ENCODE assay signal across 13 cellular contexts in the genomic region with DNA sequence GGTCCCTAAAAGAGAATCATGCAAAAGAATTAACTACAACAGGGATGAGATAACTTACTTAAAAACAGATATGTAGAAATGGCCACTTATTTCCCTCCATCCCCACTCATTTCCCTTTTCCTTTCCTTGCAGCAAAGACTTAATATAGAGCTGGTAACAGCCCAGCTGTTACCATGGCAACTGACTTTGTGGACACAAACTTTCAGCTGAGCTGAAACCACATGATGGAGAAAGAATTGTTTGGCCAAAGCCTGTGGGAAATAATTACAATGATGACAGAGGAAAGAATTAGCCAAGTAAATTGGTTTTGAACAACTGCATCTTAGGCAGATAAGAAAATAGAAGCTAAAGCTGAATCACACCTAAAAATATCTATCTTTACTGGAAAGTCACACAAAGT.
DNase-seq lines count a peak whose midpoint lies in the region; ATAC-seq, FAIRE-seq and TF ChIP-seq lines count a peak whose summit lies in the region.
"Had no signal": no experiment of that assay in that cellular context is flagged by ENCODE, and none has a peak within 500 bp of the region (broad histone marks: within the 10 kb centered on the region; RNA-seq: fewer than 3 reads in every experiment).

No MANE protein-coding gene starts in this region.

- H3K79me2 ChIP-seq in astrocyte (ENCODE audit: insufficient read depth, low read length): no peaks in the 10 kb centered on the region

- H3K27me3 Mint-ChIP-seq in astrocyte (ENCODE audit: low read depth, unreplicated experiment): no peaks in the 10 kb centered on the region

- TF ChIP-seq CTCF in astrocyte (IDR thresholded peaks at IDR 0.05; ENCODE audit: insufficient read depth, low read depth, low read length) (no peak), thoracic aorta (IDR thresholded peaks at IDR 0.05) (no peak)

- no peaks in the 10 kb centered on the region for H4K20me1 ChIP-seq in astrocyte (ENCODE audit: insufficient read depth, low read length)

- H2AFZ ChIP-seq in astrocyte (ENCODE audit: low read depth, low read length): no peak overlapping the region

- H3K4me3 ChIP-seq in astrocyte (ENCODE audit: insufficient read depth, low read depth, low read length) (no peak overlapping the region), thoracic aorta (no peak overlapping the region)
- H3K4me3 ChIP-seq: tibial artery had no signal

- H3K9me3 ChIP-seq in astrocyte (ENCODE audit: insufficient read depth, low read depth, low read length) (no peaks in the 10 kb centered on the region), thoracic aorta (no peaks in the 10 kb centered on the region)
- H3K9me3 ChIP-seq: tibial artery had no signal

- peaks cover 7% of the 10 kb centered on the region for H3K4me1 ChIP-seq in astrocyte (ENCODE audit: insufficient read depth, low read length)
- peaks cover 16 to 29% of the 10 kb centered on the region in 2 donors for H3K4me1 ChIP-seq in thoracic aorta (ENCODE audit: control insufficient read depth in 1 of 2, low read depth in 2 of 2)

- H3K36me3 ChIP-seq in astrocyte (ENCODE audit: insufficient read depth, low read length) (no peaks in the 10 kb centered on the region), thoracic aorta (no peaks in the 10 kb centered on the region)
- H3K36me3 ChIP-seq: tibial artery had no signal

- H3K27ac ChIP-seq in astrocyte (ENCODE audit: low read depth, low read length): peak overlapping the region; percentile 77
- H3K27ac ChIP-seq in thoracic aorta: peak overlapping the region in 1 of 2 donors; percentile 24
- H3K27ac ChIP-seq: tibial artery, VCaP had no signal

- H3K4me1 Mint-ChIP-seq in astrocyte (ENCODE audit: low read depth, unreplicated experiment): peaks cover 39% of the 10 kb centered on the region

- H3K36me3 Mint-ChIP-seq in astrocyte (ENCODE audit: low read depth, unreplicated experiment): no peaks in the 10 kb centered on the region

- peak overlapping the region; percentile 97 for H3K27ac Mint-ChIP-seq in astrocyte (ENCODE audit: unreplicated experiment)

- H3K9me3 Mint-ChIP-seq in astrocyte (ENCODE audit: unreplicated experiment): no peaks in the 10 kb centered on the region

- H3K27me3 ChIP-seq in astrocyte (ENCODE audit: insufficient read depth, low read length): no peaks in the 10 kb centered on the region
- H3K27me3 ChIP-seq in thoracic aorta (replicated peaks; ENCODE audit: insufficient read depth): no peaks in the 10 kb centered on the region
- H3K27me3 ChIP-seq: tibial artery had no signal

- peak; percentile 24 for DNase-seq in NCI-H146 (lab: John Stamatoyannopoulos, UW)
- DNase-seq in NCI-H146 treated with DMSO at 0.1 percent for 48 hours (lab: John Stamatoyannopoulos, UW; ENCODE audit: unreplicated experiment): no peak
- peak; percentile 93 for DNase-seq in astrocyte (ENCODE audit: low read depth)
- peak; percentile 67 for DNase-seq in islet precursor cell
- peak; percentile 27 for DNase-seq in thoracic aorta (ENCODE audit: low spot score)
- no peak for DNase-seq in NCI-H2227 (lab: John Stamatoyannopoulos, UW; ENCODE audit: unreplicated experiment)
- no peak for DNase-seq in NAMALWA (ENCODE audit: low spot score)
- DNase-seq: 8988T; effector CD8-positive, alpha-beta T cell; stimulated activated CD4-positive, alpha-beta T cell treated with anti-CD3 and anti-CD28 coated beads, Interleukin-4, amount 100 ng/mL, for 1 hour had no signal

- H3K9ac ChIP-seq in astrocyte (ENCODE audit: low read length): peak overlapping the region; percentile 64

- ATAC-seq in thoracic aorta (ENCODE audit: insufficient number of reproducible peaks, low FRiP score, low read depth) (peak; percentile 81), GM21576 (IDR thresholded peaks at IDR 0.05; ENCODE audit: unreplicated experiment) (no peak)

- no peak for FAIRE-seq in astrocyte (lab: Jason Lieb, UNC)

- H3K4me2 ChIP-seq in astrocyte (ENCODE audit: low read length): peak overlapping the region; percentile 43

- H3K4me3 Mint-ChIP-seq in astrocyte (ENCODE audit: unreplicated experiment): no peak overlapping the region

Comparison
In these comparisons a context has a peak if more than half of its experiments do, and no peak if none do; other contexts are left out.
1. DNase-seq: peak in NCI-H146 (single experiment), astrocyte (single experiment), islet precursor cell (single experiment) and thoracic aorta (single experiment); none in NCI-H146 treated with DMSO at 0.1 percent for 48 hours (single experiment), NCI-H2227 (single experiment) and NAMALWA (single experiment).